In the genomic region with DNA sequence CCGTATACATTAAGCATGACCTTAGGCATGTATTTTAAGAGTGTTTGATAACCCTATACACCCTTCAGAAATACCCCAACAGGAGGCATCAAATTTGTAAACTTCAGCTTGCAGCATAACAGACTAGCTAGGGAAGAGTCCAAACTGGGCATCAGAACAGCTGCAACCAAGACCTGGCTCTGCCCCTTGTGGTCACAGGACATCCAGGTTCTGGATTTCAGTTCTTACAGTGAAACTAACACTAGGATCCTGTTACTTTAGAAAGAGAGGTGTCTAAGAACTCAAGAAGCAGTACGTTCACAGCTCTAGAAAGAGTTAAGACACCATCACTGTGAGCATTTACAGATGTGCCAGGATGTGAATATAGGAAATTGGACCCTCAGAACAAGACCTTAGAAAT, we compare ENCODE assay signal across 14 cellular contexts.
DNase-seq lines count a peak whose midpoint lies in the region; TF ChIP-seq lines count a peak whose summit lies in the region.
"Had no signal": no experiment of that assay in that cellular context is flagged by ENCODE, and none has a peak within 500 bp of the region (broad histone marks: within the 10 kb centered on the region; RNA-seq: fewer than 3 reads in every experiment).

No MANE protein-coding gene starts in this region.

- no peak overlapping the region for H2AFZ ChIP-seq in MM.1S (ENCODE audit: low read length)

- H3K4me1 ChIP-seq in MM.1S (ENCODE audit: low read length) = no peaks in the 10 kb centered on the region
- peaks cover 43% of the 10 kb centered on the region for H3K4me1 ChIP-seq in muscle layer of colon (ENCODE audit: insufficient read depth, low read length)

- H4K20me1 ChIP-seq in MM.1S (ENCODE audit: insufficient read depth, low read length) = no peaks in the 10 kb centered on the region

- H3K36me3 ChIP-seq in BJ (ENCODE audit: control insufficient read depth, insufficient read depth, low read length) = no peaks in the 10 kb centered on the region
- H3K36me3 ChIP-seq in MM.1S (replicated peaks; ENCODE audit: insufficient read depth, low read length) = no peaks in the 10 kb centered on the region
- no peaks in the 10 kb centered on the region for H3K36me3 ChIP-seq in muscle layer of colon (ENCODE audit: insufficient read depth, low read length)

- no peaks in the 10 kb centered on the region for H3K9me3 ChIP-seq in MM.1S (replicated peaks; ENCODE audit: insufficient read depth, low read length)
- H3K9me3 ChIP-seq in muscle layer of colon (ENCODE audit: low read length) = no peaks in the 10 kb centered on the region

- POLR2A ChIA-PET in BJ (lab: Charles Lee) = no interaction called here

- no peak overlapping the region for H3K4me2 ChIP-seq in MM.1S (ENCODE audit: low read depth, low read length)

- DNase-seq in BJ (ENCODE audit: low read depth) (no peak), MM.1S (peak; percentile 19), choroid plexus epithelial cell (ENCODE audit: low read depth) (peak; percentile 74), putamen (ENCODE audit: low spot score) (no peak), NCI-H510A treated with DMSO at 0.1 percent for 48 hours (lab: John Stamatoyannopoulos, UW) (no peak), LoVo (ENCODE audit: low spot score) (no peak), T-helper 1 cell (no peak)
- DNase-seq: activated CD4-positive, alpha-beta T cell treated with anti-CD3 and anti-CD28 coated beads, Interleukin-2, amount 50 U/mL, for 1 hour; aorta; NCI-H187; stimulated activated CD4-positive, alpha-beta T cell treated with anti-CD3 and anti-CD28 coated beads, Interleukin-4, amount 100 ng/mL, for 1 hour; stimulated activated naive B cell treated with anti-CD40 and anti-IgM and Interleukin-4, amounts not matched to agents 10 μg/mL and 1 μg/mL and 100 μg/mL, for 72 hours; T-cell had no signal

- H3K27me3 ChIP-seq in BJ (ENCODE audit: control insufficient read depth, insufficient read depth, low read length) (no peaks in the 10 kb centered on the region), MM.1S (replicated peaks; ENCODE audit: insufficient read depth, low read length) (no peaks in the 10 kb centered on the region), muscle layer of colon (ENCODE audit: control insufficient read depth in 1 of 2, insufficient read depth in 2 of 2, low read length in 2 of 2) (no peaks in the 10 kb centered on the region)

- H3K27ac ChIP-seq in MM.1S (ENCODE audit: low read length) (no peak overlapping the region), muscle layer of colon (ENCODE audit: low read depth, low read length) (peak overlapping the region; percentile 15)

- no peak overlapping the region for H3K9ac ChIP-seq in MM.1S (ENCODE audit: low read length)
- H3K9ac ChIP-seq in muscle layer of colon (ENCODE audit: low read length) = no peak overlapping the region

- H3K9me2 ChIP-seq in MM.1S (replicated peaks; ENCODE audit: insufficient read depth, low read length) = no peaks in the 10 kb centered on the region

- H3K4me3 ChIP-seq in BJ (ENCODE audit: low read depth, low read length) (no peak overlapping the region), MM.1S (ENCODE audit: low read length) (no peak overlapping the region), choroid plexus epithelial cell (ENCODE audit: low read depth, low read length) (no peak overlapping the region), muscle layer of colon (ENCODE audit: low read depth in 1 of 2, low read length in 2 of 2) (no peak overlapping the region)

- TF ChIP-seq CTCF in BJ (IDR thresholded peaks at IDR 0.05; ENCODE audit: insufficient read depth, low read depth, low read length) (peak; percentile 37; the same call in 1 of the 2 replicates), MM.1S (IDR thresholded peaks at IDR 0.05; ENCODE audit: low read length) (no peak), choroid plexus epithelial cell (conservative IDR thresholded peaks at IDR 0.05; ENCODE audit: low read depth, low read length) (peak; percentile 56)

- H3F3A ChIP-seq in MM.1S (ENCODE audit: insufficient read depth, low read length) = no peaks in the 10 kb centered on the region

- no peaks in the 10 kb centered on the region for H3K79me2 ChIP-seq in MM.1S (ENCODE audit: low read length)

- CTCF ChIA-PET in BJ (lab: Yijun Ruan, JAX) = interaction anchor here (2.7 kb wide), 1 partner anchor 12 kb away, joined by 8 read pairs; no protein-coding TSS in a partner anchor

Comparison
In these comparisons a context has a peak if more than half of its experiments do, and no peak if none do; other contexts are left out.
1. DNase-seq: peak in MM.1S (single experiment) and choroid plexus epithelial cell (single experiment); none in BJ (single experiment), putamen (single experiment), NCI-H510A treated with DMSO at 0.1 percent for 48 hours (single experiment), LoVo (single experiment) and T-helper 1 cell (0 of 5).